Comparison of ENCODE assay signal across 16 cellular contexts in genomic region chr20:53613748-53614147, GRCh38. TPM values are rescaled to one million over a fixed set of nuclear protein-coding genes. Genes with fewer than 3 reads are reported as not detected.
A peak's percentile ranks its signal among the peaks of the same experiment; 100 is the strongest.
DNase-seq lines count a peak whose midpoint lies in the region; ATAC-seq and TF ChIP-seq lines count a peak whose summit lies in the region.
"Had no signal": no experiment of that assay in that cellular context is flagged by ENCODE, and none has a peak within 500 bp of the region (broad histone marks: within the 10 kb centered on the region; RNA-seq: fewer than 3 reads in every experiment).

No MANE protein-coding gene starts in this region.

- POLR2A ChIA-PET in Panc1 (lab: Charles Lee): interaction anchor here (0.6 to 1.1 kb wide), 2 partner anchors 19 to 157 kb away, joined by 4 to 6 read pairs; no protein-coding TSS in a partner anchor

- no peaks in the 10 kb centered on the region for H3K9me3 ChIP-seq in Panc1 (ENCODE audit: control insufficient read depth, insufficient read depth, low read depth, low read length)
- H3K9me3 ChIP-seq: heart left ventricle, upper lobe of left lung had no signal

- no peak overlapping the region for H3K4me3 Mint-ChIP-seq in activated naive CD4-positive, alpha-beta T cell treated with anti-CD3 and anti-CD28 coated beads, Interleukin-2, amount 50 U/mL, for 24 hours
- no peak overlapping the region for H3K4me3 Mint-ChIP-seq in activated naive CD4-positive, alpha-beta T cell treated with anti-CD3 and anti-CD28 coated beads for 36 hours

- H3K27me3 ChIP-seq in Panc1 (ENCODE audit: control insufficient read depth, insufficient read depth, low read length): no peaks in the 10 kb centered on the region
- H3K27me3 ChIP-seq: heart left ventricle, upper lobe of left lung had no signal

- CTCF ChIA-PET in activated naive CD4-positive, alpha-beta T cell treated with anti-CD3 and anti-CD28 coated beads for 36 hours (lab: Charles Lee): interaction anchor here (0.7 to 1.7 kb wide), 5 partner anchors 9 to 129 kb away, joined by 3 to 5 read pairs (median 3); no protein-coding TSS in a partner anchor
- CTCF ChIA-PET in Panc1 (lab: Charles Lee): no interaction called here

- H3K27ac ChIP-seq in Panc1 (ENCODE audit: low read length): peak overlapping the region; percentile 100
- H3K27ac ChIP-seq: heart left ventricle, upper lobe of left lung had no signal

- H3K4me1 Mint-ChIP-seq in activated naive CD4-positive, alpha-beta T cell treated with anti-CD3 and anti-CD28 coated beads, Interleukin-2, amount 50 U/mL, for 24 hours: peaks cover 30% of the 10 kb centered on the region
- peaks cover 19% of the 10 kb centered on the region for H3K4me1 Mint-ChIP-seq in activated naive CD4-positive, alpha-beta T cell treated with anti-CD3 and anti-CD28 coated beads for 36 hours (ENCODE audit: low read depth)

- no peaks in the 10 kb centered on the region for H3K9me3 Mint-ChIP-seq in activated naive CD4-positive, alpha-beta T cell treated with anti-CD3 and anti-CD28 coated beads, Interleukin-2, amount 50 U/mL, for 24 hours
- H3K9me3 Mint-ChIP-seq in activated naive CD4-positive, alpha-beta T cell treated with anti-CD3 and anti-CD28 coated beads for 36 hours: no peaks in the 10 kb centered on the region

- no TSS peak for BruUV-seq in Panc1 (replicated peaks; lab: Mats Ljungman, UMichigan)

- H3K36me3 Mint-ChIP-seq in activated naive CD4-positive, alpha-beta T cell treated with anti-CD3 and anti-CD28 coated beads, Interleukin-2, amount 50 U/mL, for 24 hours: peaks cover 3% of the 10 kb centered on the region
- H3K36me3 Mint-ChIP-seq in activated naive CD4-positive, alpha-beta T cell treated with anti-CD3 and anti-CD28 coated beads for 36 hours (ENCODE audit: low read depth): no peaks in the 10 kb centered on the region

- H3K4me3 ChIP-seq in Panc1 (ENCODE audit: low read depth in 2 of 2, low read length in 2 of 2): no peak overlapping the region
- no peak overlapping the region for H3K4me3 ChIP-seq in fibroblast of villous mesenchyme (ENCODE audit: low read depth, low read length)
- H3K4me3 ChIP-seq: heart left ventricle, upper lobe of left lung had no signal

- peak overlapping the region; percentile 88 for H3K27ac Mint-ChIP-seq in activated naive CD4-positive, alpha-beta T cell treated with anti-CD3 and anti-CD28 coated beads, Interleukin-2, amount 50 U/mL, for 24 hours
- no peak overlapping the region for H3K27ac Mint-ChIP-seq in activated naive CD4-positive, alpha-beta T cell treated with anti-CD3 and anti-CD28 coated beads for 36 hours

- intact Hi-C loops in activated naive CD4-positive, alpha-beta T cell treated with anti-CD3 and anti-CD28 coated beads for 36 hours (cut with micrococcal nuclease): no loop called here
- intact Hi-C loops in Panc1 (cut with micrococcal nuclease; ENCODE audit: unreplicated experiment): no loop called here

- peaks cover 51% of the 10 kb centered on the region for H3K4me1 ChIP-seq in Panc1 (ENCODE audit: control insufficient read depth, insufficient read depth, low read length)

- no peak for DNase-seq in activated naive CD4-positive, alpha-beta T cell treated with anti-CD3 and anti-CD28 coated beads for 36 hours
- DNase-seq in Panc1 (ENCODE audit: low read depth, low spot score) (no peak), fibroblast of villous mesenchyme (ENCODE audit: low read depth) (peak; percentile 55), hypothalamus (lab: John Stamatoyannopoulos, UW) (no peak), HPDE6-E6E7 (ENCODE audit: extremely low spot score) (no peak), cerebellum (ENCODE audit: low spot score) (no peak), foreskin melanocyte (no peak)
- DNase-seq: activated CD4-positive, CD25-positive, alpha-beta regulatory T cell; activated T-cell treated with anti-CD3 and anti-CD28 coated beads for 4 hours; GF-D8; heart left ventricle; NCI-H1417; right cardiac atrium; stimulated activated CD4-positive, alpha-beta T cell treated with anti-CD3 and anti-CD28 coated beads, Interleukin-4, amount 100 ng/mL, for 24 hours; upper lobe of left lung had no signal

- in situ Hi-C loops in Panc1 (cut with HindIII; ENCODE audit: low pct_unique_long_range_greater_than_20kb, low sequenced_read_pairs): no loop called here

- TF ChIP-seq CTCF in Panc1 (IDR thresholded peaks at IDR 0.05) (no peak), fibroblast of villous mesenchyme (IDR thresholded peaks at IDR 0.05; ENCODE audit: insufficient read depth, low read depth, low read length) (no peak)

- no peak for ATAC-seq in Panc1
- ATAC-seq: heart left ventricle, right cardiac atrium had no signal

- no peaks in the 10 kb centered on the region for H3K36me3 ChIP-seq in Panc1 (ENCODE audit: control insufficient read depth, insufficient read depth, low read length)
- H3K36me3 ChIP-seq: heart left ventricle, upper lobe of left lung had no signal

- H3K27me3 Mint-ChIP-seq in activated naive CD4-positive, alpha-beta T cell treated with anti-CD3 and anti-CD28 coated beads, Interleukin-2, amount 50 U/mL, for 24 hours: no peaks in the 10 kb centered on the region
- no peaks in the 10 kb centered on the region for H3K27me3 Mint-ChIP-seq in activated naive CD4-positive, alpha-beta T cell treated with anti-CD3 and anti-CD28 coated beads for 36 hours (ENCODE audit: low read depth)

RNA-seq across cellular contexts. Expression of gene ZNF217, which starts 20.1 kb away (rescaled TPM):
- 10 to 100 TPM; 37.2 to 38.3 TPM for total RNA-seq in activated naive CD4-positive, alpha-beta T cell treated with anti-CD3 and anti-CD28 coated beads for 36 hours
- total RNA-seq in Panc1 (2021; ENCODE audit: unreplicated experiment): 210 TPM
- 80.1 TPM for polyA plus RNA-seq in Panc1 (2012; ENCODE audit: insufficient read length)
- 20.3 and 22.9 TPM in 2 replicates for total RNA-seq in fibroblast of villous mesenchyme
- total RNA-seq in cerebellum: 11.7 TPM
